ENCODE assay signal across 8 cellular contexts in genomic region chr22:37634505-37635002, GRCh38. TPM values are rescaled to one million over a fixed set of nuclear protein-coding genes. Genes with fewer than 3 reads are reported as not detected.
DNase-seq lines count a peak whose midpoint lies in the region; ATAC-seq and TF ChIP-seq lines count a peak whose summit lies in the region.
"Had no signal": no experiment of that assay in that cellular context is flagged by ENCODE, and none has a peak within 500 bp of the region (broad histone marks: within the 10 kb centered on the region; RNA-seq: fewer than 3 reads in every experiment).

No MANE protein-coding gene starts in this region.

- H3K27ac ChIP-seq in HEK293 (ENCODE audit: extremely low read depth, low read depth, low read length) = peak overlapping the region; percentile 7; the same call in 1 of the 2 replicates

- no peak overlapping the region for H3K4me3 ChIP-seq in HEK293 (ENCODE audit: low read depth, low read length)
- H3K4me3 ChIP-seq in WI38 (ENCODE audit: low read depth, low read length) = no peak overlapping the region

- DNase-seq in glutamatergic neuron = no peak
- DNase-seq in stimulated activated naive CD8-positive, alpha-beta T cell treated with anti-CD3 and anti-CD28 coated beads, Interleukin-15, amount 100 ng/mL, for 72 hours = peak in 1 of 2 donors; percentile 40
- no peak for DNase-seq in DMS114 treated with DMSO at 0.1 percent for 48 hours (lab: John Stamatoyannopoulos, UW; ENCODE audit: unreplicated experiment)
- DNase-seq: NCI-H1048 had no signal

- no peaks in the 10 kb centered on the region for H3K9me3 ChIP-seq in HEK293 (ENCODE audit: control insufficient read depth, insufficient read depth, low read depth, low read length)

- H3K4me1 Mint-ChIP-seq in glutamatergic neuron (ENCODE audit: low read depth, unreplicated experiment) = peaks cover 15% of the 10 kb centered on the region
- H3K4me1 Mint-ChIP-seq in stimulated activated naive CD8-positive, alpha-beta T cell treated with anti-CD3 and anti-CD28 coated beads, Interleukin-15, amount 100 ng/mL, for 72 hours = peaks cover 87% of the 10 kb centered on the region

- POLR2A ChIA-PET in HEK293 (lab: Yijun Ruan, JAX) = interaction anchor here (1.0 to 11.0 kb wide), 5 partner anchors 9 to 122 kb away, joined by 3 to 80 read pairs (median 7); partner anchors contain the start of genes GGA1 and PDXP

- peak; percentile 23; the same call in 1 of the 2 replicates for TF ChIP-seq CTCF in HEK293 (tag by site-specific recombination; IDR thresholded peaks at IDR 0.05)
- TF ChIP-seq CTCF in WI38 (IDR thresholded peaks at IDR 0.05; ENCODE audit: low read depth, low read length) = 0 out of 2 replicates have a peak, but pooled peaks have one; percentile 15
- peak; percentile 9 for TF ChIP-seq CTCF in glutamatergic neuron (IDR thresholded peaks at IDR 0.05; ENCODE audit: partially characterized antibody, unreplicated experiment)

- peak overlapping the region; percentile 63 for H3K4me3 Mint-ChIP-seq in glutamatergic neuron (ENCODE audit: unreplicated experiment)
- peak overlapping the region; percentile 73 to 86 for H3K4me3 Mint-ChIP-seq in stimulated activated naive CD8-positive, alpha-beta T cell treated with anti-CD3 and anti-CD28 coated beads, Interleukin-15, amount 100 ng/mL, for 72 hours

- H3K36me3 Mint-ChIP-seq in glutamatergic neuron (ENCODE audit: unreplicated experiment) = no peaks in the 10 kb centered on the region

- no peak for ATAC-seq in stimulated activated naive CD8-positive, alpha-beta T cell treated with anti-CD3 and anti-CD28 coated beads, Interleukin-15, amount 100 ng/mL, for 72 hours
- ATAC-seq in GM21786 (IDR thresholded peaks at IDR 0.05; ENCODE audit: unreplicated experiment) (no peak), HG03457 (IDR thresholded peaks at IDR 0.05; ENCODE audit: unreplicated experiment) (no peak)

- peak overlapping the region; percentile 97 for H3K27ac Mint-ChIP-seq in glutamatergic neuron (ENCODE audit: unreplicated experiment)
- H3K27ac Mint-ChIP-seq in stimulated activated naive CD8-positive, alpha-beta T cell treated with anti-CD3 and anti-CD28 coated beads, Interleukin-15, amount 100 ng/mL, for 72 hours = peak overlapping the region; percentile 64 to 91

- CTCF ChIA-PET in HEK293 (lab: Yijun Ruan, JAX) = interaction anchor here (0.6 to 17.0 kb wide), 10 partner anchors 8 to 46 kb away, joined by 3 to 353 read pairs (median 4); partner anchors contain the start of genes LGALS1 and NOL12

- H3K9me3 Mint-ChIP-seq in glutamatergic neuron (ENCODE audit: unreplicated experiment) = peaks cover 8% of the 10 kb centered on the region
- no peaks in the 10 kb centered on the region for H3K9me3 Mint-ChIP-seq in stimulated activated naive CD8-positive, alpha-beta T cell treated with anti-CD3 and anti-CD28 coated beads, Interleukin-15, amount 100 ng/mL, for 72 hours

- H3K36me3 ChIP-seq in HEK293 (ENCODE audit: control insufficient read depth in 2 of 2, insufficient read depth in 1 of 2, low read length in 2 of 2) = peaks cover 0 to 34% of the 10 kb centered on the region in 2 experiments; a peak in 1 of 3 replicates

- peaks cover 16% of the 10 kb centered on the region for H3K4me1 ChIP-seq in HEK293 (ENCODE audit: control insufficient read depth, insufficient read depth, low read length)

- H3K27me3 Mint-ChIP-seq in glutamatergic neuron (ENCODE audit: unreplicated experiment) = peaks cover 8% of the 10 kb centered on the region
- H3K27me3 Mint-ChIP-seq in stimulated activated naive CD8-positive, alpha-beta T cell treated with anti-CD3 and anti-CD28 coated beads, Interleukin-15, amount 100 ng/mL, for 72 hours = no peaks in the 10 kb centered on the region

TF ChIP-seq in HEK293, 187 proteins besides CTCF, POLR2A, EP300 and RAD21:
- TF ChIP-seq KLF8 (tag by site-specific recombination; IDR thresholded peaks at IDR 0.05) = no peak
- no peak for TF ChIP-seq ZNF148 (tag by site-specific recombination; IDR thresholded peaks at IDR 0.05; ENCODE audit: borderline replicate concordance)
- no peak for TF ChIP-seq ZNF670 (tag by site-specific recombination; IDR thresholded peaks at IDR 0.05; ENCODE audit: low read depth)
- TF ChIP-seq ZNF449 (tag by site-specific recombination; IDR thresholded peaks at IDR 0.05) = no peak
- no peak for TF ChIP-seq ZNF768 (tag by site-specific recombination; IDR thresholded peaks at IDR 0.05)
- TF ChIP-seq SP2 (tag by site-specific recombination; IDR thresholded peaks at IDR 0.05) = no peak
- no peak for TF ChIP-seq ZNF10 (tag by site-specific recombination; IDR thresholded peaks at IDR 0.05)
- no peak for TF ChIP-seq ZNF133 (tag by site-specific recombination; IDR thresholded peaks at IDR 0.05)
- TF ChIP-seq ZFP3 (tag by site-specific recombination; IDR thresholded peaks at IDR 0.05; ENCODE audit: low read depth) = no peak
- TF ChIP-seq ZSCAN16 (tag by site-specific recombination; IDR thresholded peaks at IDR 0.05) = no peak
- TF ChIP-seq ZNF600 (tag by site-specific recombination; IDR thresholded peaks at IDR 0.05) = 0 out of 2 replicates have a peak, but pooled peaks have one; percentile 31
- no peak for TF ChIP-seq SCRT1 (tag by site-specific recombination; IDR thresholded peaks at IDR 0.05; ENCODE audit: borderline replicate concordance)
- no peak for TF ChIP-seq ZNF624 (tag by site-specific recombination; IDR thresholded peaks at IDR 0.05)
- TF ChIP-seq SCRT2 (tag by site-specific recombination; IDR thresholded peaks at IDR 0.05) = 0 out of 2 replicates have a peak, but pooled peaks have one; percentile 35
- TF ChIP-seq ZNF558 (tag by site-specific recombination; IDR thresholded peaks at IDR 0.05) = no peak
- no peak for TF ChIP-seq ZIC2 (tag by site-specific recombination; IDR thresholded peaks at IDR 0.05)
- no peak for TF ChIP-seq ZNF112 (tag by site-specific recombination; IDR thresholded peaks at IDR 0.05)
- no peak for TF ChIP-seq ZNF214 (tag by site-specific recombination; IDR thresholded peaks at IDR 0.05; ENCODE audit: borderline replicate concordance)

RNA-seq across cellular contexts. Expression of gene SH3BP1, which starts 4.9 kb away (rescaled TPM):
- 12.7 TPM for total RNA-seq in glutamatergic neuron (ENCODE audit: unreplicated experiment)

RNA-seq across cellular contexts. Expression of gene PDXP, which starts 24.0 kb away (rescaled TPM):
- total RNA-seq in glutamatergic neuron (ENCODE audit: unreplicated experiment) = 88.1 TPM

RNA-seq across cellular contexts. Expression of gene GGA1, which starts 25.9 kb away (rescaled TPM):
- total RNA-seq in glutamatergic neuron (ENCODE audit: unreplicated experiment) = 104 TPM

RNA-seq across cellular contexts. Expression of gene LGALS1, which starts 40.9 kb away (rescaled TPM):
- total RNA-seq in glutamatergic neuron (ENCODE audit: unreplicated experiment) = 50.7 TPM

RNA-seq across cellular contexts. Expression of gene NOL12, which starts 51.6 kb away (rescaled TPM):
- 9.9 TPM for total RNA-seq in glutamatergic neuron (ENCODE audit: unreplicated experiment)
